ENCODE assay signal across 25 cellular contexts in the genomic region with DNA sequence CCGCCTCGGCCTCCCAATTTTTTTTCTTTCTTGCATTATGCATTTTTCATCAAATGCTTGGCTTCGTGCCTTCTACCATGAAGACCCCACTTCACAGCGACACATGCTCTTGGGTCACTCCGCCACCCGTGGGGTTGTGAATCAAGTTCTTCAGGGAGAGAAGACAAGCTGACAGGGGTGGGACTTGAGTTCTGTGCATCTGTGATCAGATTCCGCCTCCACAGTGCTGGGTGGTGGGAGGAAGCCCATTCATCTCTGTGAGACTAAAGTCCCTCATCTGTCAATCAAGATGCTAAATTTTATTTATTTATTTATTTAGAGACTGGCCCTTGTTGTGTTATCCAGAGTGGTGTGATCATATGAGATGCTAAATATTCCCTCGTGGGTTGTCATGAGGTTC.
"Had no signal": no experiment of that assay in that cellular context is flagged by ENCODE, and none has a peak within 500 bp of the region (broad histone marks: within the 10 kb centered on the region; RNA-seq: fewer than 3 reads in every experiment).

No MANE protein-coding gene starts in this region.

- H3K27me3 Mint-ChIP-seq: dendritic cell treated with granulocyte-macrophage colony-stimulating factor and Interleukin-4, amounts not matched to agents 40 ng/mL and 50 ng/mL, for 4 days; effector memory CD8-positive, alpha-beta T cell had no signal

- ATAC-seq: effector memory CD8-positive, alpha-beta T cell; esophagus mucosa; foreskin keratinocyte; gastrocnemius medialis; gastroesophageal sphincter; heart left ventricle; heart right ventricle had no signal

- H3K4me3 Mint-ChIP-seq: dendritic cell treated with granulocyte-macrophage colony-stimulating factor and Interleukin-4, amounts not matched to agents 40 ng/mL and 50 ng/mL, for 4 days; effector memory CD8-positive, alpha-beta T cell; endodermal cell had no signal

- FAIRE-seq: colon, endometrium, endothelial cell of umbilical vein, frontal cortex had no signal

- H3K9me3 Mint-ChIP-seq: endodermal cell had no signal

- DNase-seq: colonic mucosa; cortex of kidney; dermis blood vessel endothelial cell; dorsolateral prefrontal cortex; effector CD4-positive, alpha-beta T cell; effector CD8-positive, alpha-beta T cell; effector memory CD4-positive, alpha-beta T cell; effector memory CD8-positive, alpha-beta T cell; endodermal cell; erythroblast; esophagus squamous epithelium; foreskin fibroblast; foreskin keratinocyte; foreskin melanocyte; gastrocnemius medialis; glutamatergic neuron; heart left ventricle; heart right ventricle had no signal

- H3K27ac Mint-ChIP-seq: dendritic cell treated with granulocyte-macrophage colony-stimulating factor and Interleukin-4, amounts not matched to agents 40 ng/mL and 50 ng/mL, for 4 days; effector memory CD8-positive, alpha-beta T cell; endodermal cell had no signal
